In genomic region chr6:40054602-40055001, GRCh38 we compare ENCODE assay signal across 22 cellular contexts.
"Had no signal": no experiment of that assay in that cellular context is flagged by ENCODE, and none has a peak within 500 bp of the region (broad histone marks: within the 10 kb centered on the region; RNA-seq: fewer than 3 reads in every experiment).

No MANE protein-coding gene starts in this region.

- H3K9me3 ChIP-seq: Peyer's patch, SJCRH30, SK-N-SH had no signal

- ATAC-seq: activated CD4-positive, alpha-beta T cell treated with anti-CD3 and anti-CD28 coated beads for 36 hours; activated CD8-positive, alpha-beta T cell treated with anti-CD3 and anti-CD28 coated beads for 36 hours; activated T-cell treated with anti-CD3 and anti-CD28 coated beads, Interleukin-2, amount 50 U/mL, for 72 hours had no signal

- DNase-seq: activated CD4-positive, alpha-beta T cell treated with anti-CD3 and anti-CD28 coated beads for 36 hours; activated CD8-positive, alpha-beta memory T cell treated with anti-CD3 and anti-CD28 coated beads, Interleukin-2, amount 50 U/mL, for 4 hours; activated CD8-positive, alpha-beta T cell treated with anti-CD3 and anti-CD28 coated beads for 36 hours; activated gamma-delta T cell treated with Interleukin-2 at 50 U/mL for 16 hours; activated naive CD4-positive, alpha-beta T cell treated with anti-CD3 and anti-CD28 coated beads, Interleukin-2, amount 10 ng/mL, durations not matched to agents 7 days and 5 days; activated naive CD8-positive, alpha-beta T cell treated with anti-CD3 and anti-CD28 coated beads for 36 hours; activated T-cell treated with anti-CD3 and anti-CD28 coated beads, Interleukin-2, amount 50 U/mL, for 72 hours; central memory CD4-positive, alpha-beta T cell; NCI-H1105 treated with DMSO at 0.1 percent for 48 hours; NCI-H1436 treated with DMSO at 0.1 percent for 48 hours; NCI-H187; NCI-H2081; NCI-H446; NCI-H524; Peyer's patch; Right ventricle myocardium superior; SJCRH30; SK-N-SH; T-helper 1 cell; WERI-Rb-1 had no signal

- H3K27me3 ChIP-seq: Peyer's patch, SJCRH30 had no signal

- H3K36me3 ChIP-seq: Peyer's patch, SJCRH30, WERI-Rb-1 had no signal

- H3K27ac ChIP-seq: Peyer's patch, RWPE1, SJCRH30, WERI-Rb-1 had no signal

- H3K4me1 ChIP-seq: Peyer's patch, SJCRH30 had no signal

- H3K9me3 Mint-ChIP-seq: activated T-cell treated with anti-CD3 and anti-CD28 coated beads, Interleukin-2, amount 50 U/mL, for 72 hours; activated T-helper 2 cell treated with anti-CD3 and anti-CD28 coated beads, Interferon-gamma antibody, Interleukin-2, Interleukin-4, amounts not matched to agents 10 μg/mL and 5 μg/mL and 100 μg/mL, durations not matched to agents 14 hours and 24 hours and 36 hours had no signal

- H3K36me3 Mint-ChIP-seq: activated naive CD4-positive, alpha-beta T cell treated with anti-CD3 and anti-CD28 coated beads, Interleukin-2, amount 10 ng/mL, durations not matched to agents 7 days and 5 days; activated naive CD8-positive, alpha-beta T cell treated with anti-CD3 and anti-CD28 coated beads for 36 hours had no signal

- H3K27ac Mint-ChIP-seq: activated CD4-positive, alpha-beta T cell treated with anti-CD3 and anti-CD28 coated beads for 36 hours; activated CD8-positive, alpha-beta T cell treated with anti-CD3 and anti-CD28 coated beads for 36 hours; activated naive CD4-positive, alpha-beta T cell treated with anti-CD3 and anti-CD28 coated beads, Interleukin-2, amount 10 ng/mL, durations not matched to agents 7 days and 5 days; activated naive CD8-positive, alpha-beta T cell treated with anti-CD3 and anti-CD28 coated beads for 36 hours; activated T-cell treated with anti-CD3 and anti-CD28 coated beads, Interleukin-2, amount 50 U/mL, for 72 hours; activated T-helper 2 cell treated with anti-CD3 and anti-CD28 coated beads, Interferon-gamma antibody, Interleukin-2, Interleukin-4, amounts not matched to agents 10 μg/mL and 5 μg/mL and 100 μg/mL, durations not matched to agents 14 hours and 24 hours and 36 hours had no signal

- H3K4me3 Mint-ChIP-seq: activated CD4-positive, alpha-beta T cell treated with anti-CD3 and anti-CD28 coated beads for 36 hours; activated CD8-positive, alpha-beta T cell treated with anti-CD3 and anti-CD28 coated beads for 36 hours; activated naive CD4-positive, alpha-beta T cell treated with anti-CD3 and anti-CD28 coated beads, Interleukin-2, amount 10 ng/mL, durations not matched to agents 7 days and 5 days; activated naive CD8-positive, alpha-beta T cell treated with anti-CD3 and anti-CD28 coated beads for 36 hours; activated T-cell treated with anti-CD3 and anti-CD28 coated beads, Interleukin-2, amount 50 U/mL, for 72 hours had no signal

- H3K9ac ChIP-seq: SK-N-SH had no signal

- H3K27me3 Mint-ChIP-seq: activated naive CD4-positive, alpha-beta T cell treated with anti-CD3 and anti-CD28 coated beads, Interleukin-2, amount 10 ng/mL, durations not matched to agents 7 days and 5 days had no signal

- H3K4me3 ChIP-seq: Peyer's patch, SJCRH30 had no signal

- H3K4me1 Mint-ChIP-seq: activated CD4-positive, alpha-beta T cell treated with anti-CD3 and anti-CD28 coated beads for 36 hours; activated naive CD4-positive, alpha-beta T cell treated with anti-CD3 and anti-CD28 coated beads, Interleukin-2, amount 10 ng/mL, durations not matched to agents 7 days and 5 days; activated naive CD8-positive, alpha-beta T cell treated with anti-CD3 and anti-CD28 coated beads for 36 hours had no signal

- H3K4me2 ChIP-seq: SK-N-SH had no signal
